1 cellular context compared by ENCODE assay signal in the genomic region with DNA sequence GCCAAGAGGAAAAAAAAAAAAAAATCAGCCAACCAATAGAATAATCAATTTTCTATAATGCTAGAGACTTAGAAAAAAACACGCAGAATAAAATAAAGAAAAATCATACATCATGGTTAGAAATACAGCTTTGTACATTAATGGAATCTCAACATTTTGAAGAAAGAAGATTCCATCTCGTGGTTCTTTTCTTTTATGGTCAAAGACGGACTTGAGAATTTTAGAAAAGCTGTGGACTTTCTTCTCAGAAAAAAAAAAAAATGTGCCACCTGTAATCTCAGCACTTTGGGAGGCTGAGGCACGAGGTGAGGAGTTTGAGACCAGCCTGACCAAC.
TF ChIP-seq lines count a peak whose summit lies in the region.

No MANE protein-coding gene starts in this region.

TF ChIP-seq in GM12878, 131 proteins besides CTCF, POLR2A, EP300 and RAD21:
- TF ChIP-seq NBN (IDR thresholded peaks at IDR 0.05) (0 out of 2 replicates have a peak, but pooled peaks have one; percentile 29), SP1 (IDR thresholded peaks at IDR 0.05; ENCODE audit: low read depth, low read length) (no peak), HDAC2 (IDR thresholded peaks at IDR 0.05) (no peak), FOXM1 (IDR thresholded peaks at IDR 0.05; ENCODE audit: low read depth, low read length) (no peak)
- TF ChIP-seq, protein P1, sequence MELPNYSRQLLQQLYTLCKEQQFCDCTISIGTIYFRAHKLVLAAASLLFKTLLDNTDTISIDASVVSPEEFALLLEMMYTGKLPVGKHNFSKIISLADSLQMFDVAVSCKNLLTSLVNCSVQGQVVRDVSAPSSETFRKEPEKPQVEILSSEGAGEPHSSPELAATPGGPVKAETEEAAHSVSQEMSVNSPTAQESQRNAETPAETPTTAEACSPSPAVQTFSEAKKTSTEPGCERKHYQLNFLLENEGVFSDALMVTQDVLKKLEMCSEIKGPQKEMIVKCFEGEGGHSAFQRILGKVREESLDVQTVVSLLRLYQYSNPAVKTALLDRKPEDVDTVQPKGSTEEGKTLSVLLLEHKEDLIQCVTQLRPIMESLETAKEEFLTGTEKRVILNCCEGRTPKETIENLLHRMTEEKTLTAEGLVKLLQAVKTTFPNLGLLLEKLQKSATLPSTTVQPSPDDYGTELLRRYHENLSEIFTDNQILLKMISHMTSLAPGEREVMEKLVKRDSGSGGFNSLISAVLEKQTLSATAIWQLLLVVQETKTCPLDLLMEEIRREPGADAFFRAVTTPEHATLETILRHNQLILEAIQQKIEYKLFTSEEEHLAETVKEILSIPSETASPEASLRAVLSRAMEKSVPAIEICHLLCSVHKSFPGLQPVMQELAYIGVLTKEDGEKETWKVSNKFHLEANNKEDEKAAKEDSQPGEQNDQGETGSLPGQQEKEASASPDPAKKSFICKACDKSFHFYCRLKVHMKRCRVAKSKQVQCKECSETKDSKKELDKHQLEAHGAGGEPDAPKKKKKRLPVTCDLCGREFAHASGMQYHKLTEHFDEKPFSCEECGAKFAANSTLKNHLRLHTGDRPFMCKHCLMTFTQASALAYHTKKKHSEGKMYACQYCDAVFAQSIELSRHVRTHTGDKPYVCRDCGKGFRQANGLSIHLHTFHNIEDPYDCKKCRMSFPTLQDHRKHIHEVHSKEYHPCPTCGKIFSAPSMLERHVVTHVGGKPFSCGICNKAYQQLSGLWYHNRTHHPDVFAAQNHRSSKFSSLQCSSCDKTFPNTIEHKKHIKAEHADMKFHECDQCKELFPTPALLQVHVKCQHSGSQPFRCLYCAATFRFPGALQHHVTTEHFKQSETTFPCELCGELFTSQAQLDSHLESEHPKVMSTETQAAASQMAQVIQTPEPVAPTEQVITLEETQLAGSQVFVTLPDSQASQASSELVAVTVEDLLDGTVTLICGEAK (IDR thresholded peaks at IDR 0.05; ENCODE audit: borderline replicate concordance), result no peak
- TF ChIP-seq, protein P2, sequence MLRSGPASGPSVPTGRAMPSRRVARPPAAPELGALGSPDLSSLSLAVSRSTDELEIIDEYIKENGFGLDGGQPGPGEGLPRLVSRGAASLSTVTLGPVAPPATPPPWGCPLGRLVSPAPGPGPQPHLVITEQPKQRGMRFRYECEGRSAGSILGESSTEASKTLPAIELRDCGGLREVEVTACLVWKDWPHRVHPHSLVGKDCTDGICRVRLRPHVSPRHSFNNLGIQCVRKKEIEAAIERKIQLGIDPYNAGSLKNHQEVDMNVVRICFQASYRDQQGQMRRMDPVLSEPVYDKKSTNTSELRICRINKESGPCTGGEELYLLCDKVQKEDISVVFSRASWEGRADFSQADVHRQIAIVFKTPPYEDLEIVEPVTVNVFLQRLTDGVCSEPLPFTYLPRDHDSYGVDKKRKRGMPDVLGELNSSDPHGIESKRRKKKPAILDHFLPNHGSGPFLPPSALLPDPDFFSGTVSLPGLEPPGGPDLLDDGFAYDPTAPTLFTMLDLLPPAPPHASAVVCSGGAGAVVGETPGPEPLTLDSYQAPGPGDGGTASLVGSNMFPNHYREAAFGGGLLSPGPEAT (IDR thresholded peaks at IDR 0.05; ENCODE audit: low read depth), result 0 out of 2 replicates have a peak, but pooled peaks have one; percentile 36
- TF ChIP-seq, protein P3, sequence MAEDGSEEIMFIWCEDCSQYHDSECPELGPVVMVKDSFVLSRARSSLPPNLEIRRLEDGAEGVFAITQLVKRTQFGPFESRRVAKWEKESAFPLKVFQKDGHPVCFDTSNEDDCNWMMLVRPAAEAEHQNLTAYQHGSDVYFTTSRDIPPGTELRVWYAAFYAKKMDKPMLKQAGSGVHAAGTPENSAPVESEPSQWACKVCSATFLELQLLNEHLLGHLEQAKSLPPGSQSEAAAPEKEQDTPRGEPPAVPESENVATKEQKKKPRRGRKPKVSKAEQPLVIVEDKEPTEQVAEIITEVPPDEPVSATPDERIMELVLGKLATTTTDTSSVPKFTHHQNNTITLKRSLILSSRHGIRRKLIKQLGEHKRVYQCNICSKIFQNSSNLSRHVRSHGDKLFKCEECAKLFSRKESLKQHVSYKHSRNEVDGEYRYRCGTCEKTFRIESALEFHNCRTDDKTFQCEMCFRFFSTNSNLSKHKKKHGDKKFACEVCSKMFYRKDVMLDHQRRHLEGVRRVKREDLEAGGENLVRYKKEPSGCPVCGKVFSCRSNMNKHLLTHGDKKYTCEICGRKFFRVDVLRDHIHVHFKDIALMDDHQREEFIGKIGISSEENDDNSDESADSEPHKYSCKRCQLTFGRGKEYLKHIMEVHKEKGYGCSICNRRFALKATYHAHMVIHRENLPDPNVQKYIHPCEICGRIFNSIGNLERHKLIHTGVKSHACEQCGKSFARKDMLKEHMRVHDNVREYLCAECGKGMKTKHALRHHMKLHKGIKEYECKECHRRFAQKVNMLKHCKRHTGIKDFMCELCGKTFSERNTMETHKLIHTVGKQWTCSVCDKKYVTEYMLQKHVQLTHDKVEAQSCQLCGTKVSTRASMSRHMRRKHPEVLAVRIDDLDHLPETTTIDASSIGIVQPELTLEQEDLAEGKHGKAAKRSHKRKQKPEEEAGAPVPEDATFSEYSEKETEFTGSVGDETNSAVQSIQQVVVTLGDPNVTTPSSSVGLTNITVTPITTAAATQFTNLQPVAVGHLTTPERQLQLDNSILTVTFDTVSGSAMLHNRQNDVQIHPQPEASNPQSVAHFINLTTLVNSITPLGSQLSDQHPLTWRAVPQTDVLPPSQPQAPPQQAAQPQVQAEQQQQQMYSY (CRISPR knock-in tag; IDR thresholded peaks at IDR 0.05), result no peak
